Comparison of ENCODE assay signal across 25 cellular contexts in genomic region chr2:2720351-2720750, GRCh38.
DNase-seq lines count a peak whose midpoint lies in the region; ATAC-seq lines count a peak whose summit lies in the region.
"Had no signal": no experiment of that assay in that cellular context is flagged by ENCODE, and none has a peak within 500 bp of the region (broad histone marks: within the 10 kb centered on the region; RNA-seq: fewer than 3 reads in every experiment).

No MANE protein-coding gene starts in this region.

- H3K14ac ChIP-seq in neuronal stem cell (ENCODE audit: low read length): no peak overlapping the region

- no peaks in the 10 kb centered on the region for H3K36me3 ChIP-seq in neuronal stem cell (replicated peaks in 1 of 2; ENCODE audit: control insufficient read depth in 2 of 2, insufficient read depth in 2 of 2, low read length in 2 of 2)
- H3K36me3 ChIP-seq: BLaER1 treated with 17β-estradiol and CSF1 and Interleukin-3, amounts not matched to agents 10 nM and 100 nM had no signal

- H3K4ac ChIP-seq in neuronal stem cell (ENCODE audit: low read length): no peak overlapping the region

- H3K9ac ChIP-seq in neuronal stem cell (ENCODE audit: low read depth, low read length, poor library complexity): no peak overlapping the region
- H3K9ac ChIP-seq: BLaER1 treated with 17β-estradiol and CSF1 and Interleukin-3, amounts not matched to agents 10 nM and 100 nM had no signal

- no peak overlapping the region for H3K4me3 ChIP-seq in neuronal stem cell (ENCODE audit: low read length in 2 of 2)
- H3K4me3 ChIP-seq: A549; BLaER1 treated with 17β-estradiol and CSF1 and Interleukin-3, amounts not matched to agents 10 nM and 100 nM; GM12878 had no signal

- peaks cover 0 to 2% (median 0%) of the 10 kb centered on the region in 3 experiments for H3K27me3 ChIP-seq in neuronal stem cell (ENCODE audit: control insufficient read depth in 3 of 3, insufficient read depth in 3 of 3, low read depth in 1 of 3, low read length in 3 of 3)
- H3K27me3 ChIP-seq: BLaER1 treated with 17β-estradiol and CSF1 and Interleukin-3, amounts not matched to agents 10 nM and 100 nM had no signal

- H2BK5ac ChIP-seq in neuronal stem cell (ENCODE audit: low read length): no peak overlapping the region

- intact Hi-C loops in head of caudate nucleus (cut with DNase I): no loop called here

- no peak overlapping the region for H4K8ac ChIP-seq in neuronal stem cell (ENCODE audit: low read depth, low read length)

- no peak overlapping the region for H4K91ac ChIP-seq in neuronal stem cell (ENCODE audit: low read depth, low read length, poor library complexity)

- H3K27me3 Mint-ChIP-seq in stimulated activated naive CD8-positive, alpha-beta T cell treated with anti-CD3 and anti-CD28 coated beads, Interleukin-15, amount 100 ng/mL, for 72 hours: no peaks in the 10 kb centered on the region

- H3K4me1 ChIP-seq in neuronal stem cell (ENCODE audit: control insufficient read depth in 2 of 2, insufficient read depth in 1 of 2, low read depth in 1 of 2, low read length in 2 of 2): no peaks in the 10 kb centered on the region
- H3K4me1 ChIP-seq: A549; BLaER1 treated with 17β-estradiol and CSF1 and Interleukin-3, amounts not matched to agents 10 nM and 100 nM had no signal

- H3K79me1 ChIP-seq in neuronal stem cell (ENCODE audit: low read depth, low read length): no peaks in the 10 kb centered on the region

- no peak overlapping the region for H2BK15ac ChIP-seq in neuronal stem cell (ENCODE audit: low read length)

- no peak overlapping the region for H2BK12ac ChIP-seq in neuronal stem cell (ENCODE audit: low read length)

- H2BK120ac ChIP-seq in neuronal stem cell (ENCODE audit: low read depth, low read length): no peak overlapping the region

- H3K4me1 Mint-ChIP-seq in stimulated activated naive CD8-positive, alpha-beta T cell treated with anti-CD3 and anti-CD28 coated beads, Interleukin-15, amount 100 ng/mL, for 72 hours: no peaks in the 10 kb centered on the region
- H3K4me1 Mint-ChIP-seq: B cell had no signal

- no peak overlapping the region for H2AK5ac ChIP-seq in neuronal stem cell (ENCODE audit: low read depth, low read length)

- H3K9me3 Mint-ChIP-seq in stimulated activated naive CD8-positive, alpha-beta T cell treated with anti-CD3 and anti-CD28 coated beads, Interleukin-15, amount 100 ng/mL, for 72 hours: no peaks in the 10 kb centered on the region
- H3K9me3 Mint-ChIP-seq: CD4-positive, alpha-beta T cell; CD8-positive, alpha-beta T cell had no signal

- no peak overlapping the region for H3K4me3 Mint-ChIP-seq in stimulated activated naive CD8-positive, alpha-beta T cell treated with anti-CD3 and anti-CD28 coated beads, Interleukin-15, amount 100 ng/mL, for 72 hours
- H3K4me3 Mint-ChIP-seq: B cell; CD4-positive, alpha-beta T cell; CD8-positive, alpha-beta T cell had no signal

- no peak overlapping the region for H3K4me2 ChIP-seq in neuronal stem cell (ENCODE audit: insufficient read depth, low read length, poor library complexity, severe bottlenecking)
- H3K4me2 ChIP-seq: A549; BLaER1 treated with 17β-estradiol and CSF1 and Interleukin-3, amounts not matched to agents 10 nM and 100 nM had no signal

- H2AFZ ChIP-seq in neuronal stem cell (ENCODE audit: low read length): no peak overlapping the region

- peak overlapping the region; percentile 13 for H3K18ac ChIP-seq in neuronal stem cell (ENCODE audit: low read length)

- no peak overlapping the region for H3K27ac Mint-ChIP-seq in stimulated activated naive CD8-positive, alpha-beta T cell treated with anti-CD3 and anti-CD28 coated beads, Interleukin-15, amount 100 ng/mL, for 72 hours
- H3K27ac Mint-ChIP-seq: B cell; CD4-positive, alpha-beta T cell; CD8-positive, alpha-beta T cell had no signal

- no peak overlapping the region for H3K27ac ChIP-seq in neuronal stem cell (replicated peaks; ENCODE audit: low read length)
- H3K27ac ChIP-seq: 22Rv1; A549; BLaER1 treated with 17β-estradiol and CSF1 and Interleukin-3, amounts not matched to agents 10 nM and 100 nM; C4-2B had no signal

- no peak overlapping the region for H3K23ac ChIP-seq in neuronal stem cell (ENCODE audit: low read depth, low read length, poor library complexity)

- peak; percentile 18 for ATAC-seq in stimulated activated naive CD8-positive, alpha-beta T cell treated with anti-CD3 and anti-CD28 coated beads, Interleukin-15, amount 100 ng/mL, for 72 hours
- ATAC-seq in stimulated activated naive CD8-positive, alpha-beta T cell treated with anti-CD3 and anti-CD28 coated beads, Interleukin-15, Interleukin-2, amounts not matched to agents 100 U/mL and 50 U/mL, for 24 hours: no peak
- ATAC-seq: A549; CD8-positive, alpha-beta T cell; GM12878 had no signal

- DNase-seq in stimulated activated naive CD8-positive, alpha-beta T cell treated with anti-CD3 and anti-CD28 coated beads, Interleukin-15, amount 100 ng/mL, for 72 hours: no peak
- no peak for DNase-seq in stimulated activated naive CD8-positive, alpha-beta T cell treated with anti-CD3 and anti-CD28 coated beads, Interleukin-15, Interleukin-2, amounts not matched to agents 100 U/mL and 50 U/mL, for 24 hours
- peak in 38 of 42 donors; percentile 9 to 80 (median 54) for DNase-seq in head of caudate nucleus
- DNase-seq in neuronal stem cell (ENCODE audit: low spot score): no peak
- peak; percentile 39 for DNase-seq in putamen (ENCODE audit: low spot score)
- DNase-seq in COLO829 (ENCODE audit: low spot score): no peak
- DNase-seq in kidney glomerular epithelial cell (lab: John Stamatoyannopoulos, UW): no peak
- DNase-seq in central memory CD4-positive, alpha-beta T cell: no peak
- DNase-seq: AML-193; CD4-positive, alpha-beta T cell; CD8-positive, alpha-beta T cell; COR-L47; DMS 273 treated with DMSO at 0.1 percent for 48 hours; DMS153; DMS53; DMS79; DND-41; EL; GDM1 had no signal

- H3K9me3 ChIP-seq in neuronal stem cell (replicated peaks in 1 of 2; ENCODE audit: control insufficient read depth in 2 of 2, insufficient read depth in 1 of 2, low read depth in 1 of 2, low read length in 2 of 2): no peaks in the 10 kb centered on the region
- H3K9me3 ChIP-seq: A549; BLaER1 treated with 17β-estradiol and CSF1 and Interleukin-3, amounts not matched to agents 10 nM and 100 nM had no signal

- no CpG with 5 or more reads among the region's 9 CpGs for WGBS in neuronal stem cell (ENCODE audit: extremely low coverage in 2 of 2, insufficient read length in 2 of 2, insufficient replicate concordance in 1 of 2), 2 donors

Comparison
In these comparisons a context has a peak if more than half of its experiments do, and no peak if none do; other contexts are left out.
1. DNase-seq: peak in head of caudate nucleus (38 of 42) and putamen (single experiment); none in stimulated activated naive CD8-positive, alpha-beta T cell treated with anti-CD3 and anti-CD28 coated beads, Interleukin-15, amount 100 ng/mL, for 72 hours (0 of 2), stimulated activated naive CD8-positive, alpha-beta T cell treated with anti-CD3 and anti-CD28 coated beads, Interleukin-15, Interleukin-2, amounts not matched to agents 100 U/mL and 50 U/mL, for 24 hours (single experiment), neuronal stem cell (single experiment), COLO829 (single experiment), kidney glomerular epithelial cell (single experiment) and central memory CD4-positive, alpha-beta T cell (single experiment).